In genomic region chr11:36455658-36456111, GRCh38 we compare ENCODE assay signal across 8 cellular contexts. TPM values are rescaled to one million over a fixed set of nuclear protein-coding genes. Genes with fewer than 3 reads are reported as not detected.
DNase-seq lines count a peak whose midpoint lies in the region; ATAC-seq, FAIRE-seq and TF ChIP-seq lines count a peak whose summit lies in the region.

No MANE protein-coding gene starts in this region.

- H3K4me1 Mint-ChIP-seq in activated CD8-positive, alpha-beta T cell treated with anti-CD3 and anti-CD28 coated beads, Interleukin-2, amount 10 ng/mL, durations not matched to agents 7 days and 5 days (ENCODE audit: low read depth) = peaks cover 45% of the 10 kb centered on the region

- FAIRE-seq in H1 (lab: Jason Lieb, UNC) = no peak

- peak overlapping the region; percentile 52; the same call in 1 of the 2 replicates for H3K18ac ChIP-seq in H1 (ENCODE audit: extremely low read depth, low read length)

- no peak overlapping the region for H4K8ac ChIP-seq in H1 (ENCODE audit: extremely low read depth, insufficient read depth, low read length)

- TF ChIP-seq EP300 in H1 (IDR thresholded peaks at IDR 0.05; ENCODE audit: borderline replicate concordance in 1 of 2, low read depth in 2 of 2, low read length in 2 of 2) = no peak

- H3K9me3 ChIP-seq in BLaER1 (no peaks in the 10 kb centered on the region), H1 (ENCODE audit: insufficient read depth in 2 of 2, low read depth in 1 of 2, low read length in 1 of 2) (no peaks in the 10 kb centered on the region), mucosa of descending colon (no peaks in the 10 kb centered on the region)

- no peaks in the 10 kb centered on the region for H3K79me2 ChIP-seq in H1 (ENCODE audit: control insufficient read depth in 1 of 2, insufficient read depth in 2 of 2, low read length in 2 of 2)

- no peak overlapping the region for H2BK20ac ChIP-seq in H1 (ENCODE audit: low read length)

- no peak overlapping the region for H3K27ac Mint-ChIP-seq in activated CD8-positive, alpha-beta T cell treated with anti-CD3 and anti-CD28 coated beads, Interleukin-2, amount 10 ng/mL, durations not matched to agents 7 days and 5 days

- peaks cover 37% of the 10 kb centered on the region for H3K36me3 ChIP-seq in BLaER1
- H3K36me3 ChIP-seq in H1 (ENCODE audit: control insufficient read depth in 2 of 4, insufficient read depth in 4 of 4, low read length in 3 of 4) = peaks cover 0 to 5% (median 0%) of the 10 kb centered on the region in 4 experiments; a peak in 1 of 8 replicates
- no peaks in the 10 kb centered on the region for H3K36me3 ChIP-seq in mucosa of descending colon (ENCODE audit: low read depth)

- H3K14ac ChIP-seq in H1 (ENCODE audit: insufficient read length) = no peak overlapping the region

- H3K27me3 Mint-ChIP-seq in activated CD8-positive, alpha-beta T cell treated with anti-CD3 and anti-CD28 coated beads, Interleukin-2, amount 10 ng/mL, durations not matched to agents 7 days and 5 days (ENCODE audit: low read depth) = no peaks in the 10 kb centered on the region

- H3K4me1 ChIP-seq in BLaER1 = peaks cover 77% of the 10 kb centered on the region
- peaks cover 0 to 30% (median 13%) of the 10 kb centered on the region in 4 experiments; a peak in 6 of 7 replicates for H3K4me1 ChIP-seq in H1 (replicated peaks in 1 of 4; ENCODE audit: control insufficient read depth in 3 of 4, insufficient read depth in 4 of 4, low read length in 3 of 4)
- H3K4me1 ChIP-seq in mucosa of descending colon (ENCODE audit: low read depth) = peaks cover 8% of the 10 kb centered on the region

- H3K23me2 ChIP-seq in H1 (ENCODE audit: low read depth, low read length) = no peaks in the 10 kb centered on the region

- TF ChIP-seq RAD21 in H1 (IDR thresholded peaks at IDR 0.05 in 1 of 2, conservative IDR thresholded peaks at IDR 0.05 in 1 of 2; ENCODE audit: low read depth in 2 of 2, low read length in 2 of 2) = no peak

- POLR2A ChIA-PET in H1 (lab: Charles Lee; ENCODE audit: partially characterized antibody) = interaction anchor here (0.8 to 1.9 kb wide), 3 partner anchors 13 to 60 kb away, joined by 3 to 5 read pairs (median 4); no protein-coding TSS in a partner anchor
- POLR2A ChIA-PET in activated CD8-positive, alpha-beta T cell treated with anti-CD3 and anti-CD28 coated beads, Interleukin-2, amount 10 ng/mL, durations not matched to agents 7 days and 5 days (lab: Charles Lee) = no interaction called here

- H2AK5ac ChIP-seq in H1 (ENCODE audit: low read depth, low read length) = no peak overlapping the region

- H3K9ac ChIP-seq in BLaER1 (peak overlapping the region; percentile 58), H1 (replicated peaks in 1 of 4; ENCODE audit: extremely low read depth in 1 of 4, low read depth in 3 of 4, low read length in 3 of 4) (no peak overlapping the region)

- H2BK5ac ChIP-seq in H1 (ENCODE audit: low read depth, low read length) = 0 out of 2 replicates have a peak overlapping the region, but pooled peaks have one; percentile 16

- H2BK12ac ChIP-seq in H1 (ENCODE audit: low read depth, low read length) = no peak overlapping the region

- H3K27ac ChIP-seq in BLaER1 (peak overlapping the region; percentile 70), H1 (ENCODE audit: low read depth, low read length) (no peak overlapping the region)

- DNase-seq in MV-4-11 (lab: John Stamatoyannopoulos, UW) = peak; percentile 80
- no peak for DNase-seq in H1 (ENCODE audit: low read depth in 1 of 2, low spot score in 2 of 2)
- peak; percentile 34 to 73 (median 56) for DNase-seq in mucosa of descending colon
- DNase-seq in activated CD8-positive, alpha-beta T cell treated with anti-CD3 and anti-CD28 coated beads, Interleukin-2, amount 10 ng/mL, durations not matched to agents 7 days and 5 days = no peak
- no peak for DNase-seq in activated gamma-delta T cell treated with Interleukin-2 at 50 U/mL for 16 hours

- H2BK15ac ChIP-seq in H1 (ENCODE audit: low read length) = no peak overlapping the region

- TF ChIP-seq POLR2A in H1 (IDR thresholded peaks at IDR 0.05; ENCODE audit: control extremely low read depth in 1 of 2, low read depth in 2 of 2, low read length in 2 of 2) (no peak), GM18505 (IDR thresholded peaks at IDR 0.05; ENCODE audit: borderline replicate concordance, extremely low read depth, insufficient read depth, insufficient read length) (no peak)

- H3K36me3 Mint-ChIP-seq in activated CD8-positive, alpha-beta T cell treated with anti-CD3 and anti-CD28 coated beads, Interleukin-2, amount 10 ng/mL, durations not matched to agents 7 days and 5 days (ENCODE audit: low read depth) = no peaks in the 10 kb centered on the region

- H3K4ac ChIP-seq in H1 (replicated peaks; ENCODE audit: insufficient read length, low read depth, low read length) = peak overlapping the region; percentile 87

- H3K79me1 ChIP-seq in H1 (ENCODE audit: low read depth, low read length) = no peaks in the 10 kb centered on the region

- H3K27me3 ChIP-seq in BLaER1 (no peaks in the 10 kb centered on the region; the same call in 1 of the 2 replicates), H1 (replicated peaks in 1 of 4; ENCODE audit: control insufficient read depth in 3 of 4, extremely low read depth in 1 of 4, insufficient read depth in 3 of 4, low read length in 3 of 4) (no peaks in the 10 kb centered on the region)

- CTCF ChIA-PET in H1 (lab: Charles Lee; ENCODE audit: partially characterized antibody) = interaction anchor here (0.6 to 5.6 kb wide), 11 partner anchors 10 to 189 kb away, joined by 3 to 59 read pairs (median 4); partner anchors contain the start of gene TRAF6
- CTCF ChIA-PET in activated CD8-positive, alpha-beta T cell treated with anti-CD3 and anti-CD28 coated beads, Interleukin-2, amount 10 ng/mL, durations not matched to agents 7 days and 5 days (lab: Charles Lee) = interaction anchor here (1.6 kb wide), 1 partner anchor 163 kb away, joined by 3 read pairs; no protein-coding TSS in a partner anchor

- TF ChIP-seq CTCF in H1 (IDR thresholded peaks at IDR 0.05; ENCODE audit: control extremely low read depth in 1 of 3, insufficient read depth in 1 of 3, low read depth in 1 of 3, low read length in 3 of 3) (no peak), mucosa of descending colon (IDR thresholded peaks at IDR 0.05) (no peak)

- intact Hi-C loops in mucosa of descending colon (cut with DNase I, micrococcal nuclease) = no loop called here

- no peaks in the 10 kb centered on the region for H3K9me3 Mint-ChIP-seq in activated CD8-positive, alpha-beta T cell treated with anti-CD3 and anti-CD28 coated beads, Interleukin-2, amount 10 ng/mL, durations not matched to agents 7 days and 5 days (ENCODE audit: insufficient read depth)

- no peak overlapping the region for H2BK120ac ChIP-seq in H1 (replicated peaks; ENCODE audit: low read depth, low read length)

- no peak overlapping the region for H2AFZ ChIP-seq in H1 (ENCODE audit: low read length)

- no peak overlapping the region for H3K56ac ChIP-seq in H1 (replicated peaks; ENCODE audit: insufficient read length, low read depth, low read length)

- peak overlapping the region; percentile 25 for H4K5ac ChIP-seq in H1 (ENCODE audit: insufficient read length, low read depth, low read length)

- H4K20me1 ChIP-seq in BLaER1 (peaks cover 16% of the 10 kb centered on the region; the same call in 1 of the 2 replicates), H1 (replicated peaks in 1 of 2; ENCODE audit: control insufficient read depth in 1 of 2, insufficient read depth in 2 of 2, low read length in 2 of 2) (no peaks in the 10 kb centered on the region)

- peak overlapping the region; percentile 90 for H3K4me2 ChIP-seq in BLaER1
- H3K4me2 ChIP-seq in H1 (ENCODE audit: insufficient read depth in 1 of 2, low read depth in 2 of 2, low read length in 2 of 2) = peak overlapping the region in 1 of 2 experiments; percentile 56; a peak in 1 of 4 replicates

- no peak overlapping the region for H3K23ac ChIP-seq in H1 (ENCODE audit: insufficient read length)

- peak overlapping the region; percentile 44 for H4K91ac ChIP-seq in H1 (replicated peaks; ENCODE audit: insufficient read length, low read length)

- WGBS in H1 (ENCODE audit: extremely low coverage in 1 of 2, insufficient coverage in 1 of 2, insufficient read length in 1 of 2, insufficient replicate concordance in 2 of 2, low coverage in 1 of 2, low lambda C conversion rate in 2 of 2, missing lambda C conversion rate in 1 of 2), 2 experiments = 87% methylated on average over 11 of the region's 11 CpGs; no CpG with 5 or more reads in 1 of the 2 experiments

- H3K4me3 Mint-ChIP-seq in activated CD8-positive, alpha-beta T cell treated with anti-CD3 and anti-CD28 coated beads, Interleukin-2, amount 10 ng/mL, durations not matched to agents 7 days and 5 days = no peak overlapping the region

- ATAC-seq in mucosa of descending colon (peak; percentile 42), HG03469 (IDR thresholded peaks at IDR 0.05; ENCODE audit: unreplicated experiment) (no peak), GM18505 (IDR thresholded peaks at IDR 0.05; ENCODE audit: unreplicated experiment) (no peak)
- ATAC-seq in activated CD8-positive, alpha-beta T cell treated with anti-CD3 and anti-CD28 coated beads, Interleukin-2, amount 10 ng/mL, durations not matched to agents 7 days and 5 days = no peak

- H3K4me3 ChIP-seq in BLaER1 = peak overlapping the region; percentile 6; the same call in 1 of the 2 replicates
- no peak overlapping the region for H3K4me3 ChIP-seq in H1 (ENCODE audit: extremely low read depth in 1 of 4, insufficient read depth in 2 of 4, low read depth in 3 of 4, low read length in 4 of 4)
- no peak overlapping the region for H3K4me3 ChIP-seq in mucosa of descending colon

TF ChIP-seq in H1, 55 proteins besides CTCF, POLR2A, EP300 and RAD21 (continues in another document):
- TF ChIP-seq BRCA1 (IDR thresholded peaks at IDR 0.05; ENCODE audit: low read depth, low read length) (no peak), SAP30 (IDR thresholded peaks at IDR 0.05; ENCODE audit: insufficient read depth, insufficient replicate concordance, low read length) (no peak), PHF8 (conservative IDR thresholded peaks at IDR 0.05; ENCODE audit: low read depth, low read length) (no peak), KDM4A (IDR thresholded peaks at IDR 0.05; ENCODE audit: low read depth, low read length, severe bottlenecking) (no peak), GTF2F1 (IDR thresholded peaks at IDR 0.05; ENCODE audit: borderline replicate concordance, low read depth, low read length) (no peak)

RNA-seq across cellular contexts. Expression of gene TRAF6, which starts 54.4 kb away (rescaled TPM):
- total RNA-seq in H1 (2021; fragmentation: NEBNext Ultra II Directional; extraction: Animal tissue kit (Norgen Biotek cat#: 25700)) = 8.8 and 9.4 TPM in 2 replicates
- polyA plus RNA-seq in H1 (2011; rRNA removed) = 2.6 and 4.6 TPM in 2 replicates
- polyA plus RNA-seq in H1 (2011; cell fraction: cytosol; rRNA removed) = 3.7 TPM
- polyA plus RNA-seq in H1 (2011; cell fraction: nucleus; rRNA removed) = 5.2 TPM
- 4.2 to 5.0 TPM (median 4.5 TPM) in 4 replicates for polyA plus RNA-seq in H1 (2012, experiment 1 of 2)
- polyA plus RNA-seq in H1 (2012, experiment 2 of 2) = 0.45 TPM
- polyA plus RNA-seq in H1 (2013, experiment 1 of 2) = 4.4 TPM
- polyA plus RNA-seq in H1 (2013, experiment 2 of 2) = 4.3 TPM
- 10.4 and 13.4 TPM in 2 replicates for polyA minus RNA-seq in H1 (2011; rRNA and poly(A)+ RNA removed)
- 4.9 TPM for polyA minus RNA-seq in H1 (2011; cell fraction: cytosol; rRNA and poly(A)+ RNA removed)
- polyA minus RNA-seq in H1 (2011; cell fraction: nucleus; rRNA and poly(A)+ RNA removed) = 11.3 TPM
- total RNA-seq in mucosa of descending colon = 10 to 100 TPM; 15.5 to 19.2 (median 17.9) TPM
- 1 to 10 TPM; 8.8 to 9.1 TPM for total RNA-seq in activated CD8-positive, alpha-beta T cell treated with anti-CD3 and anti-CD28 coated beads, Interleukin-2, amount 10 ng/mL, durations not matched to agents 7 days and 5 days

Comparison
In these comparisons a context has a peak if more than half of its experiments do, and no peak if none do; other contexts are left out.
1. DNase-seq: peak in MV-4-11 (single experiment) and mucosa of descending colon (3 of 3); none in H1 (0 of 2), activated CD8-positive, alpha-beta T cell treated with anti-CD3 and anti-CD28 coated beads, Interleukin-2, amount 10 ng/mL, durations not matched to agents 7 days and 5 days (single experiment) and activated gamma-delta T cell treated with Interleukin-2 at 50 U/mL for 16 hours (single experiment).